ENCODE assay signal across 11 cellular contexts in genomic region chr11:41309111-41309522, GRCh38.
DNase-seq lines count a peak whose midpoint lies in the region; ATAC-seq lines count a peak whose summit lies in the region.
"Had no signal": no experiment of that assay in that cellular context is flagged by ENCODE, and none has a peak within 500 bp of the region (broad histone marks: within the 10 kb centered on the region; RNA-seq: fewer than 3 reads in every experiment).

No MANE protein-coding gene starts in this region.

- no peaks in the 10 kb centered on the region for H3K27me3 ChIP-seq in mesendoderm (ENCODE audit: insufficient read depth, low read length, poor library complexity)
- H3K27me3 ChIP-seq: body of pancreas had no signal

- H4K8ac ChIP-seq in mesendoderm (ENCODE audit: low read depth, low read length): no peak overlapping the region

- H3K4me1 ChIP-seq in mesendoderm (ENCODE audit: control insufficient read depth, low read depth, low read length): peaks cover 2% of the 10 kb centered on the region
- H3K4me1 ChIP-seq: body of pancreas had no signal

- H3K4me3 ChIP-seq in mesendoderm (ENCODE audit: low read length): no peak overlapping the region
- H3K4me3 ChIP-seq: body of pancreas had no signal

- peaks cover 0 to 8% (median 0%) of the 10 kb centered on the region in 3 donors for H3K36me3 Mint-ChIP-seq in immature natural killer cell
- H3K36me3 Mint-ChIP-seq: naive thymus-derived CD4-positive, alpha-beta T cell had no signal

- DNase-seq in mesendoderm (peak; percentile 50), immature natural killer cell (no peak), DMS 273 (lab: John Stamatoyannopoulos, UW; ENCODE audit: unreplicated experiment) (no peak), left ventricle myocardium superior (no peak)
- no peak for DNase-seq in stimulated activated CD4-positive, alpha-beta T cell treated with anti-CD3 and anti-CD28 coated beads, Interleukin-1b, Interleukin-23, amount 100 ng/mL, for 48 hours
- DNase-seq: activated T-cell treated with anti-CD3 and anti-CD28 coated beads, Interleukin-2, amount 50 U/mL, for 48 hours; body of pancreas; naive thymus-derived CD4-positive, alpha-beta T cell had no signal

- H3K18ac ChIP-seq in mesendoderm (ENCODE audit: low read length): no peak overlapping the region

- no peak overlapping the region for H3K27ac Mint-ChIP-seq in immature natural killer cell
- H3K27ac Mint-ChIP-seq: naive thymus-derived CD4-positive, alpha-beta T cell had no signal

- ATAC-seq in GM18907 (IDR thresholded peaks at IDR 0.05; ENCODE audit: unreplicated experiment) (peak; percentile 66), GM21825 (IDR thresholded peaks at IDR 0.05; ENCODE audit: unreplicated experiment) (peak; percentile 72), HG03439 (IDR thresholded peaks at IDR 0.05; ENCODE audit: unreplicated experiment) (peak; percentile 92), left ventricle myocardium superior (no peak)
- ATAC-seq: body of pancreas; naive thymus-derived CD4-positive, alpha-beta T cell had no signal

- H3K4me2 ChIP-seq in mesendoderm (ENCODE audit: low read length): no peak overlapping the region

- no peaks in the 10 kb centered on the region for H3K36me3 ChIP-seq in mesendoderm (ENCODE audit: control insufficient read depth, insufficient read depth, low read length)

- H3K4me3 Mint-ChIP-seq in immature natural killer cell: no peak overlapping the region
- H3K4me3 Mint-ChIP-seq: naive thymus-derived CD4-positive, alpha-beta T cell had no signal

- H3K23ac ChIP-seq in mesendoderm (ENCODE audit: low read length): no peak overlapping the region

- no peaks in the 10 kb centered on the region for H3K79me1 ChIP-seq in mesendoderm (ENCODE audit: low read length)

- H3K27ac ChIP-seq in mesendoderm (ENCODE audit: low read depth, low read length): no peak overlapping the region
- H3K27ac ChIP-seq: body of pancreas had no signal

- no peak overlapping the region for H3K9ac ChIP-seq in mesendoderm (ENCODE audit: low read length)

- no peaks in the 10 kb centered on the region for H3K4me1 Mint-ChIP-seq in immature natural killer cell
- H3K4me1 Mint-ChIP-seq: naive thymus-derived CD4-positive, alpha-beta T cell had no signal

- WGBS in mesendoderm (ENCODE audit: extremely low coverage, insufficient coverage, low lambda C conversion rate): no CpG with 5 or more reads among the region's 4 CpGs

- H3K9me3 Mint-ChIP-seq in immature natural killer cell: peaks cover 0 to 40% (median 19%) of the 10 kb centered on the region in 6 donors

- no peak overlapping the region for H2AK5ac ChIP-seq in mesendoderm (ENCODE audit: low read length)

- intact Hi-C loops in left ventricle myocardium superior (cut with micrococcal nuclease): no loop called here

- H2BK120ac ChIP-seq in mesendoderm (ENCODE audit: low read depth, low read length): no peak overlapping the region

- no peak overlapping the region for H2BK15ac ChIP-seq in mesendoderm (replicated peaks; ENCODE audit: low read depth)

- H3K27me3 Mint-ChIP-seq in immature natural killer cell (ENCODE audit: low read depth in 3 of 3): no peaks in the 10 kb centered on the region
- H3K27me3 Mint-ChIP-seq: naive thymus-derived CD4-positive, alpha-beta T cell had no signal

- H3K79me2 ChIP-seq in mesendoderm (ENCODE audit: control insufficient read depth, insufficient read depth, low read length): no peaks in the 10 kb centered on the region

- peak overlapping the region; percentile 47 for H3K56ac ChIP-seq in mesendoderm (ENCODE audit: low read length)

- no peak overlapping the region for H2BK5ac ChIP-seq in mesendoderm (ENCODE audit: low read length)

- no peak overlapping the region for H4K5ac ChIP-seq in mesendoderm (ENCODE audit: low read length)

- no peak overlapping the region for H3K4ac ChIP-seq in mesendoderm (ENCODE audit: low read depth, low read length)
